In genomic region chr18:31043709-31044108, GRCh38 we compare ENCODE assay signal across 28 cellular contexts. TPM values are rescaled to one million over a fixed set of nuclear protein-coding genes. Genes with fewer than 3 reads are reported as not detected.
"Had no signal": no experiment of that assay in that cellular context is flagged by ENCODE, and none has a peak within 500 bp of the region (broad histone marks: within the 10 kb centered on the region; RNA-seq: fewer than 3 reads in every experiment).

No MANE protein-coding gene starts in this region.

- ATAC-seq: activated T-cell treated with anti-CD3 and anti-CD28 coated beads, Interleukin-2, amount 50 U/mL, for 4 hours; activated T-helper 17 cell treated with anti-CD3 and anti-CD28 coated beads, Interleukin-2, amount 50 U/mL, for 72 hours; body of pancreas; gastrocnemius medialis; naive thymus-derived CD8-positive, alpha-beta T cell; stimulated activated naive B cell treated with anti-CD40 and anti-IgM and Interleukin-4, amounts not matched to agents 10 μg/mL and 1 μg/mL and 100 μg/mL, for 72 hours; T-helper 17 cell; upper lobe of right lung had no signal

- H3K4me3 Mint-ChIP-seq: activated CD4-positive, alpha-beta memory T cell treated with anti-CD3 and anti-CD28 coated beads, Interleukin-2, amount 10 ng/mL, durations not matched to agents 7 days and 5 days; activated CD4-positive, alpha-beta T cell treated with anti-CD3 and anti-CD28 coated beads, Interleukin-2, amount 10 ng/mL, durations not matched to agents 7 days and 5 days; activated T-cell treated with anti-CD3 and anti-CD28 coated beads, Interleukin-2, amount 50 U/mL, for 4 hours; activated T-helper 17 cell treated with anti-CD3 and anti-CD28 coated beads, Interleukin-2, amount 50 U/mL, for 72 hours; stimulated activated naive B cell treated with anti-CD40 and anti-IgM and Interleukin-4, amounts not matched to agents 10 μg/mL and 1 μg/mL and 100 μg/mL, for 72 hours; T-helper 17 cell had no signal

- H3K4me1 Mint-ChIP-seq: activated CD4-positive, alpha-beta memory T cell treated with anti-CD3 and anti-CD28 coated beads, Interleukin-2, amount 10 ng/mL, durations not matched to agents 7 days and 5 days; activated T-helper 17 cell treated with anti-CD3 and anti-CD28 coated beads, Interleukin-2, amount 50 U/mL, for 72 hours; T-helper 17 cell had no signal

- H3K4me3 ChIP-seq: body of pancreas, gastrocnemius medialis, ovary, thyroid gland had no signal

- H3K27ac Mint-ChIP-seq: activated CD4-positive, alpha-beta memory T cell treated with anti-CD3 and anti-CD28 coated beads, Interleukin-2, amount 10 ng/mL, durations not matched to agents 7 days and 5 days; activated CD4-positive, alpha-beta T cell treated with anti-CD3 and anti-CD28 coated beads, Interleukin-2, amount 10 ng/mL, durations not matched to agents 7 days and 5 days; activated naive CD4-positive, alpha-beta T cell treated with anti-CD3 and anti-CD28 coated beads, Interleukin-2, amount 50 U/mL, for 24 hours; activated T-helper 17 cell treated with anti-CD3 and anti-CD28 coated beads, Interleukin-2, amount 50 U/mL, for 72 hours; naive thymus-derived CD8-positive, alpha-beta T cell; T-helper 17 cell had no signal

- H3K9me3 Mint-ChIP-seq: activated CD4-positive, alpha-beta T cell treated with anti-CD3 and anti-CD28 coated beads, Interleukin-2, amount 10 ng/mL, durations not matched to agents 7 days and 5 days had no signal

- H3K9me3 ChIP-seq: body of pancreas, gastrocnemius medialis, neutrophil, prostate gland, thyroid gland, upper lobe of right lung had no signal

- H3K4me1 ChIP-seq: gastrocnemius medialis, prostate gland had no signal

- H3K27me3 ChIP-seq: ovary had no signal

- DNase-seq: activated CD4-positive, alpha-beta memory T cell treated with anti-CD3 and anti-CD28 coated beads, Interleukin-2, amount 10 ng/mL, durations not matched to agents 7 days and 5 days; activated CD4-positive, alpha-beta T cell treated with anti-CD3 and anti-CD28 coated beads for 1 hour; activated CD4-positive, alpha-beta T cell treated with anti-CD3 and anti-CD28 coated beads, Interleukin-2, amount 10 ng/mL, durations not matched to agents 7 days and 5 days; activated CD8-positive, alpha-beta memory T cell treated with anti-CD3 and anti-CD28 coated beads, Interleukin-2, amount 50 U/mL, for 48 hours; activated gamma-delta T cell treated with Interleukin-2 at 50 U/mL for 16 hours; activated T-cell treated with anti-CD3 and anti-CD28 coated beads, Interleukin-2, amount 50 U/mL, for 4 hours; anterior cingulate cortex; body of pancreas; dorsolateral prefrontal cortex; effector memory CD4-positive, alpha-beta T cell; gastrocnemius medialis; head of caudate nucleus; hypothalamus; midbrain; naive thymus-derived CD8-positive, alpha-beta T cell; ovary; stimulated activated CD4-positive, alpha-beta T cell treated with anti-CD3 and anti-CD28 coated beads, Interleukin-1b, Interleukin-23, amount 100 ng/mL, for 48 hours; stimulated activated naive B cell treated with anti-CD40 and anti-IgM and Interleukin-4, amounts not matched to agents 10 μg/mL and 1 μg/mL and 100 μg/mL, for 72 hours; stomach; T-helper 17 cell; T1000; thyroid gland; upper lobe of right lung had no signal

- H3K27ac ChIP-seq: body of pancreas, coronary artery, dorsolateral prefrontal cortex, gastrocnemius medialis, neutrophil, ovary, stomach, thyroid gland, upper lobe of right lung had no signal

- H3K36me3 ChIP-seq: gastrocnemius medialis, neutrophil, ovary, prostate gland, stomach, thyroid gland, upper lobe of right lung had no signal

RNA-seq across cellular contexts. Expression of gene DSC3, which starts 1.2 kb away (rescaled TPM):
- total RNA-seq: activated CD4-positive, alpha-beta memory T cell treated with anti-CD3 and anti-CD28 coated beads, Interleukin-2, amount 10 ng/mL, durations not matched to agents 7 days and 5 days; activated CD4-positive, alpha-beta T cell treated with anti-CD3 and anti-CD28 coated beads, Interleukin-2, amount 10 ng/mL, durations not matched to agents 7 days and 5 days; activated T-cell treated with anti-CD3 and anti-CD28 coated beads, Interleukin-2, amount 50 U/mL, for 4 hours; activated T-helper 17 cell treated with anti-CD3 and anti-CD28 coated beads, Interleukin-2, amount 50 U/mL, for 72 hours; naive thymus-derived CD8-positive, alpha-beta T cell; T-helper 17 cell had no signal
- polyA plus RNA-seq: naive thymus-derived CD8-positive, alpha-beta T cell had no signal

RNA-seq across cellular contexts. Expression of gene DSC2, which starts 58.5 kb away (rescaled TPM):
- total RNA-seq: activated CD4-positive, alpha-beta memory T cell treated with anti-CD3 and anti-CD28 coated beads, Interleukin-2, amount 10 ng/mL, durations not matched to agents 7 days and 5 days; activated CD4-positive, alpha-beta T cell treated with anti-CD3 and anti-CD28 coated beads, Interleukin-2, amount 10 ng/mL, durations not matched to agents 7 days and 5 days; activated T-helper 17 cell treated with anti-CD3 and anti-CD28 coated beads, Interleukin-2, amount 50 U/mL, for 72 hours; naive thymus-derived CD8-positive, alpha-beta T cell had no signal
- polyA plus RNA-seq: naive thymus-derived CD8-positive, alpha-beta T cell had no signal
